12 cellular contexts compared by ENCODE assay signal in the genomic region with DNA sequence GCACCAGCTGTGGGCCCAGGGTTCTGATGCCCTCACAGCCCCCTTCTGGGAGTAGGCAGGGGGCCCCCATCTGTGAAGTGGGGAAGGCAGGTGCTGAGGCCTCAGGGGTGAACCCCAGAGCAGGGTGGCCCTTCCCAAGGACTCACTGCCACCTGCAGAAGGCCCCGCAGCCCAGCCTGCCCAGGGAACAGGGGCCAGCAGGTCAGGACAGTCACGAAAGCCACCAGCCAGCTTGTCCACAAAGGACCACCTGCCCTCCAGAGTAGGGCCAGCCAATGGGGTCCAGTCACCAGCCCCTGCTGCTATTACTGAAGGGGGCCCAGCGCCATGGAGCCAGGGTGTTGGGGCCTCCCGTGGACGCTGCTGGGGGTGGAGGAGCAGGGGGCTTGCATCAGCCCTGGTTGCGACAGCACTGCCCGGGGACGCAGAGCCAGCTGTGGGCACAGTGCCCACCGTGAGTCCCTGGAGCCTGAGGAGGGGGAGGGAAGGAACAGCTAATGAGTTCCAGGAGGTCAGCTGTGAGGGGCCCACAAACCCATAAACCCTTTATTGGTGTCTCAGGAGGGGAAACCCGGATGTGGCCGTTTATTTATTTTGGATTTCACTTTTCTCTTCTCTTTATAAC. TPM values are rescaled to one million over a fixed set of nuclear protein-coding genes. Genes with fewer than 3 reads are reported as not detected.
DNase-seq lines count a peak whose midpoint lies in the region; ATAC-seq, FAIRE-seq and TF ChIP-seq lines count a peak whose summit lies in the region.
"Had no signal": no experiment of that assay in that cellular context is flagged by ENCODE, and none has a peak within 500 bp of the region (broad histone marks: within the 10 kb centered on the region; RNA-seq: fewer than 3 reads in every experiment).

No MANE protein-coding gene starts in this region.

- intact Hi-C loops in HepG2 (cut with micrococcal nuclease; ENCODE audit: unreplicated experiment): loop anchor here (10.0 kb wide), 1 partner anchor 1782 kb away; no protein-coding TSS in a partner anchor
- intact Hi-C loops in aorta (cut with DNase I): no loop called here

- TF ChIP-seq CTCF in HepG2 (CRISPR knock-in tag; IDR thresholded peaks at IDR 0.05): no peak

- TF ChIP-seq EP300 in HepG2 (IDR thresholded peaks at IDR 0.05; ENCODE audit: low read depth in 2 of 2, low read length in 2 of 2) (no peak), HepG2 (CRISPR knock-in tag; IDR thresholded peaks at IDR 0.05; ENCODE audit: borderline replicate concordance) (no peak)

- peak overlapping the region; percentile 57 for H3K4me2 ChIP-seq in HepG2 (ENCODE audit: low read depth, low read length)

- peak overlapping the region; percentile 17; the same call in 1 of the 2 replicates for H3K9ac ChIP-seq in HepG2 (ENCODE audit: insufficient read depth, low read depth, low read length)

- no peaks in the 10 kb centered on the region for H3K36me3 ChIP-seq in HepG2 (replicated peaks in 1 of 2; ENCODE audit: control insufficient read depth in 1 of 2, insufficient read depth in 2 of 2, low read length in 2 of 2)
- no peaks in the 10 kb centered on the region for H3K36me3 ChIP-seq in aorta (ENCODE audit: control insufficient read depth in 1 of 2, insufficient read depth in 2 of 2, low read length in 1 of 2)

- no peak for TF ChIP-seq POLR2A in HepG2 (IDR thresholded peaks at IDR 0.05; ENCODE audit: insufficient read depth in 1 of 2, low read depth in 2 of 2, low read length in 2 of 2)

- WGBS in HepG2 (ENCODE audit: low lambda C conversion rate): 1% methylated on average over 9 of the region's 11 CpGs
- 12 to 19% methylated on average over 11 of the region's 11 CpGs for WGBS in aorta, 2 donors

- BruUV-seq in HepG2 (replicated peaks; lab: Mats Ljungman, UMichigan): no TSS peak

- no peak for FAIRE-seq in HepG2 (lab: Jason Lieb, UNC)
- FAIRE-seq: H1 had no signal

- no peak for TF ChIP-seq RAD21 in HepG2 (CRISPR knock-in tag; IDR thresholded peaks at IDR 0.05)

- peak; percentile 1 for DNase-seq in stimulated activated CD4-positive, alpha-beta T cell treated with anti-CD3 and anti-CD28 coated beads, Interleukin-1b, Interleukin-23, amount 100 ng/mL, for 48 hours
- no peak for DNase-seq in stimulated activated CD4-positive, alpha-beta T cell treated with anti-CD3 and anti-CD28 coated beads, Interleukin-2, amount 100 ng/mL, for 48 hours
- DNase-seq in brain pericyte (ENCODE audit: low read depth, low spot score) (peak; percentile 80), HepG2 (ENCODE audit: low spot score) (no peak), aorta (peak; percentile 76 to 92)
- no peak for DNase-seq in activated CD8-positive, alpha-beta memory T cell treated with anti-CD3 and anti-CD28 coated beads, Interleukin-2, amount 50 U/mL, for 48 hours
- DNase-seq: activated naive CD4-positive, alpha-beta T cell treated with anti-CD3 and anti-CD28 coated beads for 36 hours; foreskin melanocyte had no signal

- CTCF ChIA-PET in HepG2 (lab: Yijun Ruan, JAX; ENCODE audit: low intra/inter-chr PET ratio, low total read pairs): no interaction called here

- H3K4me3 ChIP-seq in HepG2 (replicated peaks in 1 of 3; ENCODE audit: insufficient read depth in 1 of 3, low read depth in 2 of 3, low read length in 3 of 3) (peak overlapping the region in 2 of 3 experiments; percentile 8 to 29; a peak in 1 of 6 replicates), aorta (ENCODE audit: low read length in 2 of 2) (no peak overlapping the region)

- H3K4me1 ChIP-seq in HepG2 (ENCODE audit: insufficient read depth, low read length) (peaks cover 52% of the 10 kb centered on the region), aorta (ENCODE audit: control insufficient read depth in 1 of 2, insufficient read depth in 2 of 2, low read length in 2 of 2) (no peaks in the 10 kb centered on the region)

- peaks cover 20 to 64% of the 10 kb centered on the region in 2 experiments; a peak in 4 of 5 replicates for H3K27me3 ChIP-seq in HepG2 (ENCODE audit: control insufficient read depth in 1 of 2, insufficient read depth in 2 of 2, low read length in 2 of 2)
- H3K27me3 ChIP-seq in aorta (ENCODE audit: control insufficient read depth in 1 of 2, insufficient read depth in 2 of 2, low read length in 1 of 2): no peaks in the 10 kb centered on the region

- H3K27ac ChIP-seq in HepG2 (ENCODE audit: extremely low read length, insufficient read depth, low read length) (no peak overlapping the region), aorta (ENCODE audit: low read depth in 1 of 2, low read length in 2 of 2) (no peak overlapping the region)

- H2AFZ ChIP-seq in HepG2 (ENCODE audit: low read length): no peak overlapping the region

- no peak for ATAC-seq in HepG2
- peak; percentile 30 for ATAC-seq in aorta (ENCODE audit: low FRiP score)
- ATAC-seq in HG03108 (IDR thresholded peaks at IDR 0.05; ENCODE audit: unreplicated experiment): no peak
- ATAC-seq in HG03342 (IDR thresholded peaks at IDR 0.05; ENCODE audit: unreplicated experiment): no peak
- ATAC-seq: CD8-positive, alpha-beta T cell had no signal

- no peaks in the 10 kb centered on the region for H3K79me2 ChIP-seq in HepG2 (ENCODE audit: insufficient read depth, low read length)

- in situ Hi-C loops in HepG2 (cut with HindIII; ENCODE audit: extremely low pct_ligation_motif_present, low pct_unique_long_range_greater_than_20kb): loop anchor here (5.0 kb wide), 1 partner anchor 70 kb away; no protein-coding TSS in a partner anchor

- POLR2A ChIA-PET in HepG2 (lab: Yijun Ruan, JAX): interaction anchor here (1.0 to 2.0 kb wide), 3 partner anchors 20 to 129 kb away, joined by 3 to 6 read pairs (median 5); no protein-coding TSS in a partner anchor

- H4K20me1 ChIP-seq in HepG2 (ENCODE audit: insufficient read depth, low read length): no peaks in the 10 kb centered on the region; the same call in 1 of the 2 replicates

- no peaks in the 10 kb centered on the region for H3K9me3 ChIP-seq in HepG2 (ENCODE audit: low read length)
- H3K9me3 ChIP-seq in aorta (ENCODE audit: control insufficient read depth, low read length): no peaks in the 10 kb centered on the region

TF ChIP-seq in HepG2, 621 proteins besides CTCF, POLR2A, EP300 and RAD21 (continues in another document):
- TF ChIP-seq KAT7 (CRISPR knock-in tag; IDR thresholded peaks at IDR 0.05; ENCODE audit: borderline replicate concordance) (no peak), RXRA (CRISPR knock-in tag; IDR thresholded peaks at IDR 0.05) (no peak), CEBPG (CRISPR knock-in tag; IDR thresholded peaks at IDR 0.05) (peak; percentile 51; the same call in 1 of the 2 replicates), ZNF563 (CRISPR knock-in tag; IDR thresholded peaks at IDR 0.05) (no peak), GABPB1 (CRISPR knock-in tag; IDR thresholded peaks at IDR 0.05) (peak; percentile 42; the same call in 1 of the 2 replicates)
- TF ChIP-seq, protein P1, sequence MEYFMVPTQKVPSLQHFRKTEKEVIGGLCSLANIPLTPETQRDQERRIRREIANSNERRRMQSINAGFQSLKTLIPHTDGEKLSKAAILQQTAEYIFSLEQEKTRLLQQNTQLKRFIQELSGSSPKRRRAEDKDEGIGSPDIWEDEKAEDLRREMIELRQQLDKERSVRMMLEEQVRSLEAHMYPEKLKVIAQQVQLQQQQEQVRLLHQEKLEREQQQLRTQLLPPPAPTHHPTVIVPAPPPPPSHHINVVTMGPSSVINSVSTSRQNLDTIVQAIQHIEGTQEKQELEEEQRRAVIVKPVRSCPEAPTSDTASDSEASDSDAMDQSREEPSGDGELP (IDR thresholded peaks at IDR 0.05; ENCODE audit: borderline replicate concordance, low read depth): peak; percentile 34; the same call in 1 of the 2 replicates
- TF ChIP-seq, protein P2, sequence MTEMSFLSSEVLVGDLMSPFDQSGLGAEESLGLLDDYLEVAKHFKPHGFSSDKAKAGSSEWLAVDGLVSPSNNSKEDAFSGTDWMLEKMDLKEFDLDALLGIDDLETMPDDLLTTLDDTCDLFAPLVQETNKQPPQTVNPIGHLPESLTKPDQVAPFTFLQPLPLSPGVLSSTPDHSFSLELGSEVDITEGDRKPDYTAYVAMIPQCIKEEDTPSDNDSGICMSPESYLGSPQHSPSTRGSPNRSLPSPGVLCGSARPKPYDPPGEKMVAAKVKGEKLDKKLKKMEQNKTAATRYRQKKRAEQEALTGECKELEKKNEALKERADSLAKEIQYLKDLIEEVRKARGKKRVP (CRISPR knock-in tag; IDR thresholded peaks at IDR 0.05): peak in 1 of 2 experiments; percentile 96; a peak in 2 of 4 replicates

RNA-seq across cellular contexts. Expression of gene SNED1, which starts 11.5 kb away (rescaled TPM):
- total RNA-seq in HepG2 (2016; rRNA removed; fragmentation: Illumina TruSeq; extraction: Trizol): 0.15 TPM in 1 of 2 replicates, not detected in the other
- 0.09 and 0.10 TPM in 2 replicates for total RNA-seq in HepG2 (2016; cell fraction: cytosol; rRNA removed; fragmentation: Illumina TruSeq; extraction: Trizol; ENCODE audit: low read depth)
- total RNA-seq in HepG2 (2016; cell fraction: insoluble cytoplasmic fraction; rRNA removed; fragmentation: Illumina TruSeq; extraction: Trizol): 0.03 and 0.26 TPM in 2 replicates
- total RNA-seq in HepG2 (2016; cell fraction: membrane; rRNA removed; fragmentation: Illumina TruSeq; extraction: Trizol): 0.10 and 0.12 TPM in 2 replicates
- total RNA-seq in HepG2 (2016; cell fraction: nucleus; rRNA removed; fragmentation: Illumina TruSeq; extraction: Trizol): 0.13 and 0.62 TPM in 2 replicates
- polyA plus RNA-seq in HepG2 (2011; rRNA removed): 0.35 and 0.65 TPM in 2 replicates
- polyA plus RNA-seq in HepG2 (2011; cell fraction: cytosol; rRNA removed): 0.06 and 0.32 TPM in 2 replicates
- 1.2 and 1.4 TPM in 2 replicates for polyA plus RNA-seq in HepG2 (2011; cell fraction: nucleus; rRNA removed)
- 0.31 and 0.46 TPM in 2 replicates for polyA plus RNA-seq in HepG2 (2012)
- polyA plus RNA-seq in HepG2 (2016; cell fraction: cytosol; fragmentation: Illumina TruSeq; extraction: Trizol; ENCODE audit: low read depth): 0.03 and 0.10 TPM in 2 replicates
- 0.04 and 0.24 TPM in 2 replicates for polyA plus RNA-seq in HepG2 (2016; cell fraction: insoluble cytoplasmic fraction; fragmentation: Illumina TruSeq; extraction: Trizol; ENCODE audit: low read depth)
- polyA plus RNA-seq in HepG2 (2016; cell fraction: membrane; fragmentation: Illumina TruSeq; extraction: Trizol; ENCODE audit: low read depth): 0.02 and 0.09 TPM in 2 replicates
- polyA plus RNA-seq in HepG2 (2016; cell fraction: nucleus; fragmentation: Illumina TruSeq; extraction: Trizol; ENCODE audit: insufficient read depth, low read depth): 0.19 and 1.7 TPM in 2 replicates
- polyA minus RNA-seq in HepG2 (2011; rRNA and poly(A)+ RNA removed; ENCODE audit: low replicate concordance): 0.96 and 3.2 TPM in 2 replicates
- 0.44 and 0.79 TPM in 2 replicates for polyA minus RNA-seq in HepG2 (2011; cell fraction: cytosol; rRNA and poly(A)+ RNA removed)
- 0.52 and 0.99 TPM in 2 replicates for polyA minus RNA-seq in HepG2 (2011; cell fraction: nucleus; rRNA and poly(A)+ RNA removed)
- 100 to 1,000 TPM; 108 to 149 TPM for total RNA-seq in aorta
- polyA plus RNA-seq in aorta: 10 to 100 TPM in 1 of 2 donors, 1 to 10 TPM in 1; 5.9 to 27.3 TPM

Comparison
In these comparisons a context has a peak if more than half of its experiments do, and no peak if none do; other contexts are left out.
1. DNase-seq: peak in stimulated activated CD4-positive, alpha-beta T cell treated with anti-CD3 and anti-CD28 coated beads, Interleukin-1b, Interleukin-23, amount 100 ng/mL, for 48 hours (single experiment), brain pericyte (single experiment) and aorta (2 of 2); none in stimulated activated CD4-positive, alpha-beta T cell treated with anti-CD3 and anti-CD28 coated beads, Interleukin-2, amount 100 ng/mL, for 48 hours (0 of 2), HepG2 (single experiment) and activated CD8-positive, alpha-beta memory T cell treated with anti-CD3 and anti-CD28 coated beads, Interleukin-2, amount 50 U/mL, for 48 hours (single experiment).
2. H3K4me3 ChIP-seq: peak in HepG2 (2 of 3); none in aorta (0 of 2).
3. RNA of gene SNED1, which starts 11.5 kb away (total RNA-seq): 108 to 149 TPM in aorta; 0.03 to 0.62 TPM in HepG2; every median in the first group is over 10 times any median in the second.